Comparison of ENCODE assay signal across 1 cellular context in genomic region chr11:66267379-66268209, GRCh38.
TF ChIP-seq lines count a peak whose summit lies in the region.

No MANE protein-coding gene starts in this region.

TF ChIP-seq in HEK293, 187 proteins besides CTCF, POLR2A, EP300 and RAD21 (continued from another document):
- TF ChIP-seq, protein P1, sequence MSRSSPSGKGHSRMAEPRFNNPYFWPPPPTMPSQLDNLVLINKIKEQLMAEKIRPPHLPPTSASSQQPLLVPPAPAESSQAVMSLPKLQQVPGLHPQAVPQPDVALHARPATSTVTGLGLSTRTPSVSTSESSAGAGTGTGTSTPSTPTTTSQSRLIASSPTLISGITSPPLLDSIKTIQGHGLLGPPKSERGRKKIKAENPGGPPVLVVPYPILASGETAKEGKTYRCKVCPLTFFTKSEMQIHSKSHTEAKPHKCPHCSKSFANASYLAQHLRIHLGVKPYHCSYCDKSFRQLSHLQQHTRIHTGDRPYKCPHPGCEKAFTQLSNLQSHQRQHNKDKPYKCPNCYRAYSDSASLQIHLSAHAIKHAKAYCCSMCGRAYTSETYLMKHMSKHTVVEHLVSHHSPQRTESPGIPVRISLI (tag by site-specific recombination; IDR thresholded peaks at IDR 0.05): no peak
- TF ChIP-seq ZNF140 (tag by site-specific recombination; IDR thresholded peaks at IDR 0.05) (no peak), ZNF335 (tag by site-specific recombination; conservative IDR thresholded peaks at IDR 0.05) (peak; percentile 38), ZNF677 (tag by site-specific recombination; IDR thresholded peaks at IDR 0.05) (no peak), ZBTB17 (tag by site-specific recombination; IDR thresholded peaks at IDR 0.05) (peak; percentile 35; the same call in 1 of the 2 replicates), ZFHX2 (tag by site-specific recombination; conservative IDR thresholded peaks at IDR 0.05) (peak; percentile 37), EGR2 (tag by site-specific recombination; IDR thresholded peaks at IDR 0.05; ENCODE audit: low read depth) (0 out of 2 replicates have a peak, but pooled peaks have one; percentile 16), ZNF777 (tag by site-specific recombination; IDR thresholded peaks at IDR 0.05; ENCODE audit: borderline replicate concordance) (no peak), GLIS2 (tag by site-specific recombination; IDR thresholded peaks at IDR 0.05) (peak; percentile 87; the same call in 1 of the 2 replicates), ZNF157 (tag by site-specific recombination; IDR thresholded peaks at IDR 0.05) (no peak), ZNF692 (tag by site-specific recombination; IDR thresholded peaks at IDR 0.05) (peak; percentile 82), GLIS1 (tag by site-specific recombination; IDR thresholded peaks at IDR 0.05) (peak; percentile 55; the same call in 1 of the 2 replicates), ZFP69B (tag by site-specific recombination; IDR thresholded peaks at IDR 0.05) (peak; percentile 67; the same call in 1 of the 2 replicates), SCRT2 (tag by site-specific recombination; IDR thresholded peaks at IDR 0.05) (peak; percentile 33; the same call in 1 of the 2 replicates), ZNF664 (tag by site-specific recombination; IDR thresholded peaks at IDR 0.05) (no peak), ZNF155 (tag by site-specific recombination; IDR thresholded peaks at IDR 0.05) (no peak), ZNF175 (tag by site-specific recombination; IDR thresholded peaks at IDR 0.05) (no peak), PATZ1 (tag by site-specific recombination; IDR thresholded peaks at IDR 0.05) (peak; percentile 83), ZNF596 (tag by site-specific recombination; IDR thresholded peaks at IDR 0.05) (no peak), ZIC2 (tag by site-specific recombination; IDR thresholded peaks at IDR 0.05) (peak; percentile 30; the same call in 1 of the 2 replicates), ZNF324 (tag by site-specific recombination; IDR thresholded peaks at IDR 0.05) (no peak)
- TF ChIP-seq, protein P2, sequence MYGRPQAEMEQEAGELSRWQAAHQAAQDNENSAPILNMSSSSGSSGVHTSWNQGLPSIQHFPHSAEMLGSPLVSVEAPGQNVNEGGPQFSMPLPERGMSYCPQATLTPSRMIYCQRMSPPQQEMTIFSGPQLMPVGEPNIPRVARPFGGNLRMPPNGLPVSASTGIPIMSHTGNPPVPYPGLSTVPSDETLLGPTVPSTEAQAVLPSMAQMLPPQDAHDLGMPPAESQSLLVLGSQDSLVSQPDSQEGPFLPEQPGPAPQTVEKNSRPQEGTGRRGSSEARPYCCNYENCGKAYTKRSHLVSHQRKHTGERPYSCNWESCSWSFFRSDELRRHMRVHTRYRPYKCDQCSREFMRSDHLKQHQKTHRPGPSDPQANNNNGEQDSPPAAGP (tag by site-specific recombination; IDR thresholded peaks at IDR 0.05): 0 out of 2 replicates have a peak, but pooled peaks have one; percentile 41
- TF ChIP-seq, protein P3, sequence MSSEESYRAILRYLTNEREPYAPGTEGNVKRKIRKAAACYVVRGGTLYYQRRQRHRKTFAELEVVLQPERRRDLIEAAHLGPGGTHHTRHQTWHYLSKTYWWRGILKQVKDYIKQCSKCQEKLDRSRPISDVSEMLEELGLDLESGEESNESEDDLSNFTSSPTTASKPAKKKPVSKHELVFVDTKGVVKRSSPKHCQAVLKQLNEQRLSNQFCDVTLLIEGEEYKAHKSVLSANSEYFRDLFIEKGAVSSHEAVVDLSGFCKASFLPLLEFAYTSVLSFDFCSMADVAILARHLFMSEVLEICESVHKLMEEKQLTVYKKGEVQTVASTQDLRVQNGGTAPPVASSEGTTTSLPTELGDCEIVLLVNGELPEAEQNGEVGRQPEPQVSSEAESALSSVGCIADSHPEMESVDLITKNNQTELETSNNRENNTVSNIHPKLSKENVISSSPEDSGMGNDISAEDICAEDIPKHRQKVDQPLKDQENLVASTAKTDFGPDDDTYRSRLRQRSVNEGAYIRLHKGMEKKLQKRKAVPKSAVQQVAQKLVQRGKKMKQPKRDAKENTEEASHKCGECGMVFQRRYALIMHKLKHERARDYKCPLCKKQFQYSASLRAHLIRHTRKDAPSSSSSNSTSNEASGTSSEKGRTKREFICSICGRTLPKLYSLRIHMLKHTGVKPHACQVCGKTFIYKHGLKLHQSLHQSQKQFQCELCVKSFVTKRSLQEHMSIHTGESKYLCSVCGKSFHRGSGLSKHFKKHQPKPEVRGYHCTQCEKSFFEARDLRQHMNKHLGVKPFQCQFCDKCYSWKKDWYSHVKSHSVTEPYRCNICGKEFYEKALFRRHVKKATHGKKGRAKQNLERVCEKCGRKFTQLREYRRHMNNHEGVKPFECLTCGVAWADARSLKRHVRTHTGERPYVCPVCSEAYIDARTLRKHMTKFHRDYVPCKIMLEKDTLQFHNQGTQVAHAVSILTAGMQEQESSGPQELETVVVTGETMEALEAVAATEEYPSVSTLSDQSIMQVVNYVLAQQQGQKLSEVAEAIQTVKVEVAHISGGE (tag by site-specific recombination; conservative IDR thresholded peaks at IDR 0.05; ENCODE audit: low read depth): 0 out of 2 replicates have a peak, but pooled peaks have one; percentile 32
- TF ChIP-seq, protein P4, sequence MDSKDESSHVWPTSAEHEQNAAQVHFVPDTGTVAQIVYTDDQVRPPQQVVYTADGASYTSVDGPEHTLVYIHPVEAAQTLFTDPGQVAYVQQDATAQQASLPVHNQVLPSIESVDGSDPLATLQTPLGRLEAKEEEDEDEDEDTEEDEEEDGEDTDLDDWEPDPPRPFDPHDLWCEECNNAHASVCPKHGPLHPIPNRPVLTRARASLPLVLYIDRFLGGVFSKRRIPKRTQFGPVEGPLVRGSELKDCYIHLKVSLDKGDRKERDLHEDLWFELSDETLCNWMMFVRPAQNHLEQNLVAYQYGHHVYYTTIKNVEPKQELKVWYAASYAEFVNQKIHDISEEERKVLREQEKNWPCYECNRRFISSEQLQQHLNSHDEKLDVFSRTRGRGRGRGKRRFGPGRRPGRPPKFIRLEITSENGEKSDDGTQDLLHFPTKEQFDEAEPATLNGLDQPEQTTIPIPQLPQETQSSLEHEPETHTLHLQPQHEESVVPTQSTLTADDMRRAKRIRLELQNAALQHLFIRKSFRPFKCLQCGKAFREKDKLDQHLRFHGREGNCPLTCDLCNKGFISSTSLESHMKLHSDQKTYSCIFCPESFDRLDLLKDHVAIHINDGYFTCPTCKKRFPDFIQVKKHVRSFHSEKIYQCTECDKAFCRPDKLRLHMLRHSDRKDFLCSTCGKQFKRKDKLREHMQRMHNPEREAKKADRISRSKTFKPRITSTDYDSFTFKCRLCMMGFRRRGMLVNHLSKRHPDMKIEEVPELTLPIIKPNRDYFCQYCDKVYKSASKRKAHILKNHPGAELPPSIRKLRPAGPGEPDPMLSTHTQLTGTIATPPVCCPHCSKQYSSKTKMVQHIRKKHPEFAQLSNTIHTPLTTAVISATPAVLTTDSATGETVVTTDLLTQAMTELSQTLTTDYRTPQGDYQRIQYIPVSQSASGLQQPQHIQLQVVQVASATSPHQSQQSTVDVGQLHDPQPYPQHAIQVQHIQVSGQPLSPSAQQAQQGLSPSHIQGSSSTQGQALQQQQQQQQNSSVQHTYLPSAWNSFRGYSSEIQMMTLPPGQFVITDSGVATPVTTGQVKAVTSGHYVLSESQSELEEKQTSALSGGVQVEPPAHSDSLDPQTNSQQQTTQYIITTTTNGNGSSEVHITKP (tag by site-specific recombination; IDR thresholded peaks at IDR 0.05): peak; percentile 98
- TF ChIP-seq, protein P5, sequence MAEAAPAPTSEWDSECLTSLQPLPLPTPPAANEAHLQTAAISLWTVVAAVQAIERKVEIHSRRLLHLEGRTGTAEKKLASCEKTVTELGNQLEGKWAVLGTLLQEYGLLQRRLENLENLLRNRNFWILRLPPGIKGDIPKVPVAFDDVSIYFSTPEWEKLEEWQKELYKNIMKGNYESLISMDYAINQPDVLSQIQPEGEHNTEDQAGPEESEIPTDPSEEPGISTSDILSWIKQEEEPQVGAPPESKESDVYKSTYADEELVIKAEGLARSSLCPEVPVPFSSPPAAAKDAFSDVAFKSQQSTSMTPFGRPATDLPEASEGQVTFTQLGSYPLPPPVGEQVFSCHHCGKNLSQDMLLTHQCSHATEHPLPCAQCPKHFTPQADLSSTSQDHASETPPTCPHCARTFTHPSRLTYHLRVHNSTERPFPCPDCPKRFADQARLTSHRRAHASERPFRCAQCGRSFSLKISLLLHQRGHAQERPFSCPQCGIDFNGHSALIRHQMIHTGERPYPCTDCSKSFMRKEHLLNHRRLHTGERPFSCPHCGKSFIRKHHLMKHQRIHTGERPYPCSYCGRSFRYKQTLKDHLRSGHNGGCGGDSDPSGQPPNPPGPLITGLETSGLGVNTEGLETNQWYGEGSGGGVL (tag by site-specific recombination; IDR thresholded peaks at IDR 0.05): peak; percentile 37; the same call in 1 of the 2 replicates
- TF ChIP-seq, protein P6, sequence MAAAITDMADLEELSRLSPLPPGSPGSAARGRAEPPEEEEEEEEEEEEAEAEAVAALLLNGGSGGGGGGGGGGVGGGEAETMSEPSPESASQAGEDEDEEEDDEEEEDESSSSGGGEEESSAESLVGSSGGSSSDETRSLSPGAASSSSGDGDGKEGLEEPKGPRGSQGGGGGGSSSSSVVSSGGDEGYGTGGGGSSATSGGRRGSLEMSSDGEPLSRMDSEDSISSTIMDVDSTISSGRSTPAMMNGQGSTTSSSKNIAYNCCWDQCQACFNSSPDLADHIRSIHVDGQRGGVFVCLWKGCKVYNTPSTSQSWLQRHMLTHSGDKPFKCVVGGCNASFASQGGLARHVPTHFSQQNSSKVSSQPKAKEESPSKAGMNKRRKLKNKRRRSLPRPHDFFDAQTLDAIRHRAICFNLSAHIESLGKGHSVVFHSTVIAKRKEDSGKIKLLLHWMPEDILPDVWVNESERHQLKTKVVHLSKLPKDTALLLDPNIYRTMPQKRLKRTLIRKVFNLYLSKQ (tag by site-specific recombination; IDR thresholded peaks at IDR 0.05; ENCODE audit: borderline replicate concordance): no peak
